In the genomic region with DNA sequence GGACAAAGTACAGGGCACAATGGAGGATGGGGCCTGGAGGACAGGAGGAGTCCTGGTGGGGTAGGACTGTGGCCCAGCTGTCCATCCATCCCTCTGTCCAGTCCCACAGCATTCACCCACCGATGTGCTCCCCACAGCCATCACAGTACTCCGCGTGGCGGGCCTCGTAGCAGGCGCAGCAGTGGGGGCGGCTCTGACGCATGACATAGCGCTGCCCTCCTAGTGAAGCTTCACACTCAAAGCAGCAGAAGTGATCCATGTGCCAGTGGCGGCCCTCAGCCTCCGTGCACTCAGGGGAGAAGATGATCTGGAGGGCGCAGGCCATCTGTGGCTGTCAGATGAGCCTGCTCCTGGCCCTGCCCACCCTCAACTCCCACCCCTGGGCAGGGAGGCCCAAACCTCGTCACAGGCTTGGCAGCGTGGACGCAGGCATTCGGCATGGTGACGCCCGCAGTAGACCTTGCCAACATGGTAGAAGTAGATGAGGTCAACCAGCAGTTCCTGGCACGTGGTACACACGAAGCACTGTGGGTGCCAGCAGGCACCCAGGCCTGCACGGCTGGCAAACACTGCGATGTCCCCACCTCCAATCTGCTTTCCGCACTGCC, we compare ENCODE assay signal across 24 cellular contexts. TPM values are rescaled to one million over a fixed set of nuclear protein-coding genes. Genes with fewer than 3 reads are reported as not detected.
DNase-seq lines count a peak whose midpoint lies in the region; ATAC-seq and TF ChIP-seq lines count a peak whose summit lies in the region.
"Had no signal": no experiment of that assay in that cellular context is flagged by ENCODE, and none has a peak within 500 bp of the region (broad histone marks: within the 10 kb centered on the region; RNA-seq: fewer than 3 reads in every experiment).

No MANE protein-coding gene starts in this region.

- H3K4me1 ChIP-seq in right atrium auricular region (peaks cover 0 to 9% of the 10 kb centered on the region in 2 donors), neutrophil (ENCODE audit: control insufficient read depth in 1 of 2, insufficient read depth in 1 of 2, low read depth in 1 of 2, low read length in 1 of 2) (peaks cover 37 to 48% of the 10 kb centered on the region in 2 experiments)

- POLR2A ChIA-PET in activated CD8-positive, alpha-beta T cell treated with anti-CD3 and anti-CD28 coated beads for 36 hours (lab: Charles Lee), result no interaction called here

- H3K27me3 Mint-ChIP-seq in activated CD8-positive, alpha-beta T cell treated with anti-CD3 and anti-CD28 coated beads for 36 hours, result no peaks in the 10 kb centered on the region
- H3K27me3 Mint-ChIP-seq: activated B cell treated with CpG ODN at 0.5 μM for 24 hours; natural killer cell treated with Interleukin-12 subunit alpha and Interleukin-12 subunit beta and Interleukin-15 and Interleukin-18, amount 100 ng/mL, for 72 hours had no signal

- CTCF ChIA-PET in activated CD8-positive, alpha-beta T cell treated with anti-CD3 and anti-CD28 coated beads for 36 hours (lab: Charles Lee), result no interaction called here

- H3K36me3 Mint-ChIP-seq in activated CD8-positive, alpha-beta T cell treated with anti-CD3 and anti-CD28 coated beads for 36 hours (ENCODE audit: low read depth), result peaks cover 44% of the 10 kb centered on the region

- H3K9me3 Mint-ChIP-seq in activated CD8-positive, alpha-beta T cell treated with anti-CD3 and anti-CD28 coated beads for 36 hours, result no peaks in the 10 kb centered on the region
- H3K9me3 Mint-ChIP-seq: activated B cell treated with CpG ODN at 0.5 μM for 24 hours; natural killer cell treated with Interleukin-12 subunit alpha and Interleukin-12 subunit beta and Interleukin-15 and Interleukin-18, amount 100 ng/mL, for 72 hours had no signal

- no peak overlapping the region for H3K4me3 ChIP-seq in right atrium auricular region
- no peak overlapping the region for H3K4me3 ChIP-seq in neutrophil (ENCODE audit: low read depth in 1 of 2, low read length in 1 of 2)
- H3K4me3 ChIP-seq: mucosa of descending colon, pancreas had no signal

- peaks cover 16% of the 10 kb centered on the region for H3K4me1 Mint-ChIP-seq in activated CD8-positive, alpha-beta T cell treated with anti-CD3 and anti-CD28 coated beads for 36 hours (ENCODE audit: low read depth)

- H3K36me3 ChIP-seq in right atrium auricular region (peaks cover 22% of the 10 kb centered on the region), neutrophil (peaks cover 61% of the 10 kb centered on the region)
- H3K36me3 ChIP-seq: pancreas had no signal

- no peaks in the 10 kb centered on the region for H3K9me3 ChIP-seq in right atrium auricular region
- no peaks in the 10 kb centered on the region for H3K9me3 ChIP-seq in neutrophil
- H3K9me3 ChIP-seq: mucosa of descending colon, pancreas had no signal

- intact Hi-C loops in left ventricle myocardium superior (cut with micrococcal nuclease), result no loop called here
- intact Hi-C loops in activated CD8-positive, alpha-beta T cell treated with anti-CD3 and anti-CD28 coated beads for 36 hours (cut with micrococcal nuclease), result no loop called here

- DNase-seq in left ventricle myocardium superior (no peak), right atrium auricular region (ENCODE audit: low spot score) (no peak), LoVo (ENCODE audit: low spot score) (no peak), NOMO-1 treated with dmso at 0.1 percent for 144 hours (lab: John Stamatoyannopoulos, UW; ENCODE audit: unreplicated experiment) (no peak), NCI-H2171 treated with DMSO at 0.1 percent for 48 hours (lab: John Stamatoyannopoulos, UW) (no peak)
- no peak for DNase-seq in activated CD8-positive, alpha-beta T cell treated with anti-CD3 and anti-CD28 coated beads for 36 hours
- DNase-seq: activated B cell treated with CpG ODN at 0.5 μM for 24 hours; activated effector memory CD4-positive, alpha-beta T cell treated with anti-CD3 and anti-CD28 coated beads, Interleukin-2, amount 50 U/mL, for 16 hours; brain microvascular endothelial cell; DND-41; effector CD4-positive, alpha-beta T cell; HCEC 1CT; head of caudate nucleus; kidney glomerular epithelial cell; NCI-H1417 treated with DMSO at 0.1 percent for 48 hours; NCI-H2081 treated with DMSO at 0.1 percent for 48 hours; NCI-H446 treated with DMSO at 0.1 percent for 48 hours; SHP77 had no signal

- no peaks in the 10 kb centered on the region for H3K27me3 ChIP-seq in right atrium auricular region
- H3K27me3 ChIP-seq in neutrophil, result no peaks in the 10 kb centered on the region
- H3K27me3 ChIP-seq: brain microvascular endothelial cell, pancreas had no signal

- H3K4me3 Mint-ChIP-seq in activated CD8-positive, alpha-beta T cell treated with anti-CD3 and anti-CD28 coated beads for 36 hours, result no peak overlapping the region
- H3K4me3 Mint-ChIP-seq: activated B cell treated with CpG ODN at 0.5 μM for 24 hours; natural killer cell treated with Interleukin-12 subunit alpha and Interleukin-12 subunit beta and Interleukin-15 and Interleukin-18, amount 100 ng/mL, for 72 hours had no signal

- H3K27ac ChIP-seq in right atrium auricular region (no peak overlapping the region), neutrophil (peak overlapping the region; percentile 94)
- H3K27ac ChIP-seq: brain microvascular endothelial cell, C4-2B, pancreas had no signal

- TF ChIP-seq CTCF in right atrium auricular region (IDR thresholded peaks at IDR 0.05) (no peak), neutrophil (IDR thresholded peaks at IDR 0.05) (no peak)
- TF ChIP-seq CTCF in activated CD8-positive, alpha-beta T cell treated with anti-CD3 and anti-CD28 coated beads for 36 hours (IDR thresholded peaks at IDR 0.05), result no peak

- ATAC-seq in left ventricle myocardium superior, result peak; percentile 10
- ATAC-seq in activated CD8-positive, alpha-beta T cell treated with anti-CD3 and anti-CD28 coated beads for 36 hours, result no peak

- peak overlapping the region; percentile 32 for H3K27ac Mint-ChIP-seq in activated CD8-positive, alpha-beta T cell treated with anti-CD3 and anti-CD28 coated beads for 36 hours
- H3K27ac Mint-ChIP-seq: natural killer cell treated with Interleukin-12 subunit alpha and Interleukin-12 subunit beta and Interleukin-15 and Interleukin-18, amount 100 ng/mL, for 72 hours had no signal

RNA-seq across cellular contexts. Expression of gene PLP2, which starts 6.3 kb away (rescaled TPM):
- total RNA-seq in left ventricle myocardium superior (62.3 TPM), right atrium auricular region (10 to 100 TPM; 47.8 to 64.8 TPM)
- total RNA-seq in activated CD8-positive, alpha-beta T cell treated with anti-CD3 and anti-CD28 coated beads for 36 hours, result 100 to 1,000 TPM; 130 to 136 TPM

RNA-seq across cellular contexts. Expression of gene PRICKLE3, which starts 8.2 kb away (rescaled TPM):
- total RNA-seq in left ventricle myocardium superior (12.7 TPM), right atrium auricular region (10 to 100 TPM in 1 of 2 donors, 1 to 10 TPM in 1; 7.2 to 12.7 TPM)
- 10 to 100 TPM; 25.9 TPM for total RNA-seq in activated CD8-positive, alpha-beta T cell treated with anti-CD3 and anti-CD28 coated beads for 36 hours

RNA-seq across cellular contexts. Expression of gene MAGIX, which starts 15.4 kb away (rescaled TPM):
- total RNA-seq in left ventricle myocardium superior (3.8 TPM), right atrium auricular region (10 to 100 TPM; 18.9 to 23.4 TPM)
- under 1 TPM; 0.54 to 0.87 TPM for total RNA-seq in activated CD8-positive, alpha-beta T cell treated with anti-CD3 and anti-CD28 coated beads for 36 hours
- total RNA-seq: HT1080 had no signal

RNA-seq across cellular contexts. Expression of gene SYP, which starts 22.0 kb away (rescaled TPM):
- 1.5 TPM for total RNA-seq in left ventricle myocardium superior
- total RNA-seq in right atrium auricular region, result 1 to 10 TPM; 2.8 to 3.5 TPM
- total RNA-seq in activated CD8-positive, alpha-beta T cell treated with anti-CD3 and anti-CD28 coated beads for 36 hours, result 10 to 100 TPM; 10.2 to 11.4 TPM

RNA-seq across cellular contexts. Expression of gene GPKOW, which starts 54.4 kb away (rescaled TPM):
- 18.9 TPM for total RNA-seq in left ventricle myocardium superior
- total RNA-seq in right atrium auricular region, result 10 to 100 TPM; 17.7 to 26.1 TPM
- total RNA-seq in activated CD8-positive, alpha-beta T cell treated with anti-CD3 and anti-CD28 coated beads for 36 hours, result 10 to 100 TPM; 18.5 to 19.0 TPM
